17 cellular contexts compared by ENCODE assay signal in genomic region chr9:20579544-20580309, GRCh38. TPM values are rescaled to one million over a fixed set of nuclear protein-coding genes. Genes with fewer than 3 reads are reported as not detected.
DNase-seq lines count a peak whose midpoint lies in the region; ATAC-seq, FAIRE-seq and TF ChIP-seq lines count a peak whose summit lies in the region.
"Had no signal": no experiment of that assay in that cellular context is flagged by ENCODE, and none has a peak within 500 bp of the region (broad histone marks: within the 10 kb centered on the region; RNA-seq: fewer than 3 reads in every experiment).

No MANE protein-coding gene starts in this region.

- intact Hi-C loops in ovary (cut with DNase I), result no loop called here
- intact Hi-C loops in A673 (cut with micrococcal nuclease; ENCODE audit: unreplicated experiment), result no loop called here

- H3K36me3 ChIP-seq in keratinocyte (ENCODE audit: control insufficient read depth in 2 of 2, extremely low read depth in 1 of 2, insufficient read depth in 2 of 2, low read length in 2 of 2), result no peaks in the 10 kb centered on the region
- H3K36me3 ChIP-seq in ovary, result no peaks in the 10 kb centered on the region
- H3K36me3 ChIP-seq in A673 (ENCODE audit: insufficient read depth, low read length, poor library complexity, severe bottlenecking), result no peaks in the 10 kb centered on the region
- H3K36me3 ChIP-seq: transverse colon had no signal

- H3K9me3 ChIP-seq in keratinocyte (ENCODE audit: control insufficient read depth, low read depth, low read length) (no peaks in the 10 kb centered on the region), ovary (peaks cover 0 to 4% of the 10 kb centered on the region in 2 donors), A673 (ENCODE audit: low read depth, low read length, poor library complexity, severe bottlenecking) (no peaks in the 10 kb centered on the region)
- H3K9me3 ChIP-seq: transverse colon had no signal

- no peak overlapping the region for H3K9ac ChIP-seq in keratinocyte (ENCODE audit: control insufficient read depth, extremely low read depth, insufficient read depth, low read length)

- TF ChIP-seq EP300 in ovary (IDR thresholded peaks at IDR 0.05), result no peak

- no peak for TF ChIP-seq CTCF in keratinocyte (optimal IDR thresholded peaks at IDR 0.05 in 1 of 3, IDR thresholded peaks at IDR 0.05 in 1 of 3, conservative IDR thresholded peaks at IDR 0.05 in 1 of 3; ENCODE audit: extremely low read depth in 1 of 3, insufficient read depth in 2 of 3, low read length in 3 of 3)
- TF ChIP-seq CTCF in ovary (IDR thresholded peaks at IDR 0.05), result no peak
- TF ChIP-seq CTCF in A673 (conservative IDR thresholded peaks at IDR 0.05; ENCODE audit: low read depth, low read length), result no peak

- peak overlapping the region; percentile 30 for H3K4me2 ChIP-seq in keratinocyte (ENCODE audit: control insufficient read depth, extremely low read depth, insufficient read depth, low read depth, low read length)

- H3K4me3 ChIP-seq in keratinocyte (ENCODE audit: control insufficient read depth in 2 of 3, extremely low read depth in 1 of 3, insufficient read depth in 2 of 3, low read depth in 1 of 3, low read length in 3 of 3) (no peak overlapping the region), ovary (no peak overlapping the region), A673 (ENCODE audit: low read depth, low read length, poor library complexity, severe bottlenecking) (no peak overlapping the region)
- H3K4me3 ChIP-seq: transverse colon had no signal

- POLR2A ChIA-PET in A673 (lab: Charles Lee; ENCODE audit: low non-redundant PET), result no interaction called here

- TF ChIP-seq POLR2A in ovary (IDR thresholded peaks at IDR 0.05), result no peak

- CTCF ChIA-PET in A673 (lab: Charles Lee), result no interaction called here

- no peak overlapping the region for H2AFZ ChIP-seq in keratinocyte (ENCODE audit: control insufficient read depth, low read length)

- peak; percentile 46 for FAIRE-seq in keratinocyte (lab: Jason Lieb, UNC)

- dilution Hi-C loops in keratinocyte (cut with MboI; ENCODE audit: extremely low pct_ligation_motif_present, low sequenced_read_pairs), result no loop called here

- H3K27ac ChIP-seq in keratinocyte (ENCODE audit: control insufficient read depth, insufficient read depth, low read length) (no peak overlapping the region), ovary (no peak overlapping the region), A673 (ENCODE audit: low read depth, low read length, poor library complexity, severe bottlenecking) (no peak overlapping the region)
- H3K27ac ChIP-seq: transverse colon had no signal

- WGBS in ovary, 3 donors, result 91 to 92% (median 92%) methylated on average over 2 of the region's 2 CpGs

- H3K4me1 ChIP-seq in keratinocyte (ENCODE audit: control insufficient read depth, extremely low read depth, insufficient read depth, low read length) (peaks cover 5% of the 10 kb centered on the region), ovary (ENCODE audit: insufficient read depth) (no peaks in the 10 kb centered on the region), A673 (ENCODE audit: insufficient read depth, low read length, poor library complexity, severe bottlenecking) (no peaks in the 10 kb centered on the region)

- H3K79me2 ChIP-seq in keratinocyte (ENCODE audit: control insufficient read depth, insufficient read depth, low read length), result no peaks in the 10 kb centered on the region

- DNase-seq in stimulated activated CD4-positive, alpha-beta T cell treated with anti-CD3 and anti-CD28 coated beads, Interleukin-4, amount 100 ng/mL, for 24 hours, result peak; percentile 24
- DNase-seq in stimulated activated CD4-positive, alpha-beta T cell treated with anti-CD3 and anti-CD28 coated beads, Interleukin-12 subunit alpha, Interleukin-12 subunit beta, amount 100 ng/mL, for 4 hours, result no peak
- peak; percentile 69 to 76 for DNase-seq in NCI-H526 (lab: John Stamatoyannopoulos, UW)
- DNase-seq in keratinocyte (ENCODE audit: low read depth, low spot score), result no peak
- no peak for DNase-seq in ovary
- no peak for DNase-seq in A673 (ENCODE audit: low spot score)
- no peak for DNase-seq in NCI-H1105 (lab: John Stamatoyannopoulos, UW)
- DNase-seq: activated CD4-positive, alpha-beta T cell treated with anti-CD3 and anti-CD28 coated beads, Interleukin-2, amount 50 U/mL, for 1 hour; activated gamma-delta T cell treated with Interleukin-2 at 50 U/mL for 16 hours; DMS153; effector memory CD8-positive, alpha-beta T cell; immature natural killer cell; NCI-H446 treated with DMSO at 0.1 percent for 48 hours; SW 1271; transverse colon had no signal

- H3K9me1 ChIP-seq in keratinocyte (ENCODE audit: control insufficient read depth, extremely low read depth, insufficient read depth, low read length), result no peaks in the 10 kb centered on the region

- no peak for ATAC-seq in GM21447 (IDR thresholded peaks at IDR 0.05; ENCODE audit: unreplicated experiment)
- ATAC-seq: effector memory CD8-positive, alpha-beta T cell; Panc1 had no signal

- no TSS peak for BruUV-seq in A673 (replicated peaks; lab: Mats Ljungman, UMichigan)

- H3K27me3 ChIP-seq in keratinocyte (ENCODE audit: control insufficient read depth, extremely low read depth, insufficient read depth, low read length) (no peaks in the 10 kb centered on the region), ovary (no peaks in the 10 kb centered on the region), A673 (replicated peaks; ENCODE audit: insufficient read depth, low read depth, low read length, poor library complexity) (no peaks in the 10 kb centered on the region)
- H3K27me3 ChIP-seq: transverse colon had no signal

- H4K20me1 ChIP-seq in keratinocyte (ENCODE audit: control insufficient read depth, extremely low read depth, insufficient read depth, low read length), result no peaks in the 10 kb centered on the region

RNA-seq across cellular contexts. Expression of gene MLLT3, which starts 42.6 kb away (rescaled TPM):
- 10.6 to 17.0 TPM (median 15.1 TPM) in 3 replicates for polyA plus RNA-seq in keratinocyte
- 8.2 TPM for polyA plus RNA-seq in keratinocyte (2011; ENCODE audit: low read depth)
- polyA plus RNA-seq in keratinocyte (2011; cell fraction: cytosol; rRNA removed), result 14.0 and 25.0 TPM in 2 replicates
- 10.9 and 11.1 TPM in 2 replicates for polyA plus RNA-seq in keratinocyte (2011; cell fraction: nucleus; rRNA removed)
- polyA plus RNA-seq in keratinocyte (2012; ENCODE audit: low replicate concordance), result 10.8 and 11.3 TPM in 2 replicates
- 9.1 to 19.1 TPM (median 11.9 TPM) in 3 replicates for polyA minus RNA-seq in keratinocyte
- 9.8 TPM for polyA minus RNA-seq in keratinocyte (2011; cell fraction: cytosol; rRNA and poly(A)+ RNA removed)
- 6.0 and 11.6 TPM in 2 replicates for polyA minus RNA-seq in keratinocyte (2011; cell fraction: nucleus; rRNA and poly(A)+ RNA removed)
- total RNA-seq in ovary, result 10 to 100 TPM in 6 of 7 donors, 1 to 10 TPM in 1; 8.7 to 15.4 (median 13.8) TPM
- polyA plus RNA-seq in ovary, result 10 to 100 TPM; 10.5 to 14.3 TPM
- total RNA-seq in A673 (2021), result 24.2 and 28.5 TPM in 2 replicates

Comparison
In these comparisons a context has a peak if more than half of its experiments do, and no peak if none do; other contexts are left out.
1. DNase-seq: peak in stimulated activated CD4-positive, alpha-beta T cell treated with anti-CD3 and anti-CD28 coated beads, Interleukin-4, amount 100 ng/mL, for 24 hours (single experiment) and NCI-H526 (2 of 2); none in stimulated activated CD4-positive, alpha-beta T cell treated with anti-CD3 and anti-CD28 coated beads, Interleukin-12 subunit alpha, Interleukin-12 subunit beta, amount 100 ng/mL, for 4 hours (single experiment), keratinocyte (single experiment), ovary (0 of 5), A673 (single experiment) and NCI-H1105 (single experiment).